In genomic region chr1:246136477-246136876, GRCh38 we compare ENCODE assay signal across 11 cellular contexts.
"Had no signal": no experiment of that assay in that cellular context is flagged by ENCODE, and none has a peak within 500 bp of the region (broad histone marks: within the 10 kb centered on the region; RNA-seq: fewer than 3 reads in every experiment).

No MANE protein-coding gene starts in this region.

- H3K4me3 Mint-ChIP-seq: GM23338, H9, HFFc6 had no signal

- ATAC-seq: GM23338, HCT116 had no signal

- H3K4me1 Mint-ChIP-seq: GM23338 had no signal

- H3K27ac ChIP-seq: GM23248 had no signal

- H3K9ac ChIP-seq: GM23248 had no signal

- FAIRE-seq: H1, H54 had no signal

- H3K4me3 ChIP-seq: GM23248, GM23338, HAP-1 had no signal

- H3K27ac Mint-ChIP-seq: GM23338, H9, HFFc6 had no signal

- H2AFZ ChIP-seq: GM23248, GM23338 had no signal

- H3K9me3 ChIP-seq: HAP-1 had no signal

- DNase-seq: GM23248, GOT3, H7, H9, HCEC 1CT, HFFc6 had no signal

- H3K36me3 ChIP-seq: HAP-1 had no signal

- H3K9me3 Mint-ChIP-seq: GM23338, H9, HFFc6 had no signal

- H3K4me2 ChIP-seq: GM23338 had no signal
